Comparison of ENCODE assay signal across 8 cellular contexts in the genomic region with DNA sequence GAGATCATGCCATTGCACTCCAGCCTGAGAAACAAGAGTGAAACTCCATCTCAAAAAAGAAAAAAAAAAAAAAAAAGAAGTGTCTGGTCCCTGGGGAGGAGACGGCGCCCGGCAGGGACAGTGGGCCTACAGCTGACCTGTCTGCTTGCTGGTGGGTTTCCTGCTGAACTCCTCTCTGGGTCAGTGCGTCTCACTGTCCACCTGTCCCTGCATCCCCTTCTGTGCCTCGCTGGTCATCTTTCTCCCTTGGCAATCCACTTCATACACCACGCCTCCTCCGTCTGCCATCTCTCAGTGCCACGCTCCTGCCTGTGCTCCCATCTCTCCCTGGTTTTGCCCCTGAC.
DNase-seq lines count a peak whose midpoint lies in the region; ATAC-seq, FAIRE-seq and TF ChIP-seq lines count a peak whose summit lies in the region.

No MANE protein-coding gene starts in this region.

- CTCF ChIA-PET in activated CD4-positive, alpha-beta memory T cell treated with anti-CD3 and anti-CD28 coated beads for 36 hours (lab: Charles Lee) = interaction anchor here (2.3 kb wide), 1 partner anchor 20 kb away, joined by 16 read pairs; no protein-coding TSS in a partner anchor

- H3K4me1 Mint-ChIP-seq in activated CD4-positive, alpha-beta memory T cell treated with anti-CD3 and anti-CD28 coated beads for 36 hours (ENCODE audit: low read depth) = peaks cover 13% of the 10 kb centered on the region

- POLR2A ChIA-PET in activated CD4-positive, alpha-beta memory T cell treated with anti-CD3 and anti-CD28 coated beads for 36 hours (lab: Charles Lee) = no interaction called here

- peak overlapping the region; percentile 76 for H3K9ac ChIP-seq in keratinocyte (ENCODE audit: control insufficient read depth, extremely low read depth, insufficient read depth, low read length)

- dilution Hi-C loops in keratinocyte (cut with MboI; ENCODE audit: extremely low pct_ligation_motif_present, low sequenced_read_pairs) = no loop called here

- H3K4me2 ChIP-seq in keratinocyte (ENCODE audit: control insufficient read depth, extremely low read depth, insufficient read depth, low read depth, low read length) = peak overlapping the region; percentile 95

- TF ChIP-seq CTCF in BE2C (IDR thresholded peaks at IDR 0.05; ENCODE audit: low read depth, low read length) = no peak
- TF ChIP-seq CTCF in keratinocyte (optimal IDR thresholded peaks at IDR 0.05 in 1 of 3, IDR thresholded peaks at IDR 0.05 in 1 of 3, conservative IDR thresholded peaks at IDR 0.05 in 1 of 3; ENCODE audit: extremely low read depth in 1 of 3, insufficient read depth in 2 of 3, low read length in 3 of 3) = no peak
- no peak for TF ChIP-seq CTCF in thoracic aorta (IDR thresholded peaks at IDR 0.05)

- H4K20me1 ChIP-seq in keratinocyte (ENCODE audit: control insufficient read depth, extremely low read depth, insufficient read depth, low read length) = no peaks in the 10 kb centered on the region

- H3K9me3 ChIP-seq in BE2C (no peaks in the 10 kb centered on the region), keratinocyte (ENCODE audit: control insufficient read depth, low read depth, low read length) (no peaks in the 10 kb centered on the region), thoracic aorta (no peaks in the 10 kb centered on the region)

- H3K36me3 Mint-ChIP-seq in activated CD4-positive, alpha-beta memory T cell treated with anti-CD3 and anti-CD28 coated beads for 36 hours = peaks cover 21% of the 10 kb centered on the region

- peaks cover 1% of the 10 kb centered on the region for H3K27me3 Mint-ChIP-seq in activated CD4-positive, alpha-beta memory T cell treated with anti-CD3 and anti-CD28 coated beads for 36 hours

- no peaks in the 10 kb centered on the region for H3K9me3 Mint-ChIP-seq in activated CD4-positive, alpha-beta memory T cell treated with anti-CD3 and anti-CD28 coated beads for 36 hours

- H3K27ac ChIP-seq in keratinocyte (ENCODE audit: control insufficient read depth, insufficient read depth, low read length) (peak overlapping the region; percentile 20), thoracic aorta (peak overlapping the region in 1 of 2 donors; percentile 34)

- H3K4me3 ChIP-seq in BE2C (ENCODE audit: low read depth, low read length) (peak overlapping the region; percentile 58), H7 (ENCODE audit: insufficient read depth, low read depth, low read length) (peak overlapping the region; percentile 79), keratinocyte (ENCODE audit: control insufficient read depth in 2 of 3, extremely low read depth in 1 of 3, insufficient read depth in 2 of 3, low read depth in 1 of 3, low read length in 3 of 3) (peak overlapping the region; percentile 91 to 96 (median 94)), thoracic aorta (peak overlapping the region; percentile 75)

- ATAC-seq in thoracic aorta (ENCODE audit: insufficient number of reproducible peaks, low FRiP score, low read depth) (no peak), GM19328 (IDR thresholded peaks at IDR 0.05; ENCODE audit: unreplicated experiment) (no peak)

- no peaks in the 10 kb centered on the region for H3K36me3 ChIP-seq in BE2C
- H3K36me3 ChIP-seq in H7 (replicated peaks; ENCODE audit: control insufficient read depth, insufficient read depth, low read length) = no peaks in the 10 kb centered on the region
- peaks cover 0 to 1% of the 10 kb centered on the region in 2 experiments for H3K36me3 ChIP-seq in keratinocyte (ENCODE audit: control insufficient read depth in 2 of 2, extremely low read depth in 1 of 2, insufficient read depth in 2 of 2, low read length in 2 of 2)
- no peaks in the 10 kb centered on the region for H3K36me3 ChIP-seq in thoracic aorta

- no peak for DNase-seq in BE2C
- DNase-seq in H7 = no peak
- DNase-seq in activated CD4-positive, alpha-beta memory T cell treated with anti-CD3 and anti-CD28 coated beads for 36 hours = no peak
- no peak for DNase-seq in keratinocyte (ENCODE audit: low read depth, low spot score)
- DNase-seq in thoracic aorta (ENCODE audit: low spot score) = no peak
- DNase-seq in SIG-M5 treated with dmso at 0.1 percent for 504 hours (lab: John Stamatoyannopoulos, UW; ENCODE audit: unreplicated experiment) = no peak
- no peak for DNase-seq in occipital lobe (lab: John Stamatoyannopoulos, UW)

- H3K4me3 Mint-ChIP-seq in activated CD4-positive, alpha-beta memory T cell treated with anti-CD3 and anti-CD28 coated beads for 36 hours = peak overlapping the region; percentile 98

- intact Hi-C loops in activated CD4-positive, alpha-beta memory T cell treated with anti-CD3 and anti-CD28 coated beads for 36 hours (cut with micrococcal nuclease) = loop anchor here (1.0 kb wide), 4 partner anchors 221 to 479 kb away; partner anchors contain the start of genes CATSPERD, LONP1, RANBP3 and VMAC

- H3K4me1 ChIP-seq in BE2C (no peaks in the 10 kb centered on the region), keratinocyte (ENCODE audit: control insufficient read depth, extremely low read depth, insufficient read depth, low read length) (peaks cover 9% of the 10 kb centered on the region), thoracic aorta (ENCODE audit: control insufficient read depth in 1 of 2, low read depth in 2 of 2) (peaks cover 0 to 6% of the 10 kb centered on the region in 2 donors)

- H3K79me2 ChIP-seq in keratinocyte (ENCODE audit: control insufficient read depth, insufficient read depth, low read length) = peaks cover 13% of the 10 kb centered on the region

- no peaks in the 10 kb centered on the region for H3K9me1 ChIP-seq in keratinocyte (ENCODE audit: control insufficient read depth, extremely low read depth, insufficient read depth, low read length)

- FAIRE-seq in keratinocyte (lab: Jason Lieb, UNC) = no peak

- H3K27me3 ChIP-seq in BE2C (no peaks in the 10 kb centered on the region), H7 (ENCODE audit: control insufficient read depth, insufficient read depth, low read length) (peaks cover 3% of the 10 kb centered on the region; the same call in 1 of the 2 replicates), keratinocyte (ENCODE audit: control insufficient read depth, extremely low read depth, insufficient read depth, low read length) (no peaks in the 10 kb centered on the region), thoracic aorta (replicated peaks; ENCODE audit: insufficient read depth) (no peaks in the 10 kb centered on the region)

- peak overlapping the region; percentile 98 for H2AFZ ChIP-seq in keratinocyte (ENCODE audit: control insufficient read depth, low read length)

- peak overlapping the region; percentile 84 for H3K27ac Mint-ChIP-seq in activated CD4-positive, alpha-beta memory T cell treated with anti-CD3 and anti-CD28 coated beads for 36 hours
